ENCODE assay signal across 1 cellular context in genomic region chr1:152880907-152881306, GRCh38.
TF ChIP-seq lines count a peak whose summit lies in the region.

No MANE protein-coding gene starts in this region.

TF ChIP-seq in HepG2, 621 proteins besides CTCF, POLR2A, EP300 and RAD21:
- TF ChIP-seq ZMAT3 (CRISPR knock-in tag; conservative IDR thresholded peaks at IDR 0.05), result no peak
- TF ChIP-seq AFF4 (CRISPR knock-in tag; IDR thresholded peaks at IDR 0.05), result no peak
- TF ChIP-seq SP5 (CRISPR knock-in tag; IDR thresholded peaks at IDR 0.05; ENCODE audit: borderline replicate concordance, low read depth), result no peak
- TF ChIP-seq ZNF816 (CRISPR knock-in tag; IDR thresholded peaks at IDR 0.05; ENCODE audit: borderline replicate concordance), result no peak
- TF ChIP-seq NBN (conservative IDR thresholded peaks at IDR 0.05), result no peak
- no peak for TF ChIP-seq MXD3 (CRISPR knock-in tag; IDR thresholded peaks at IDR 0.05)
- TF ChIP-seq ZNF572 (CRISPR knock-in tag; IDR thresholded peaks at IDR 0.05), result no peak
- TF ChIP-seq ZNF773 (CRISPR knock-in tag; IDR thresholded peaks at IDR 0.05; ENCODE audit: borderline replicate concordance), result no peak
- no peak for TF ChIP-seq ZBTB42 (CRISPR knock-in tag; IDR thresholded peaks at IDR 0.05)
